Comparison of ENCODE assay signal across 8 cellular contexts in the genomic region with DNA sequence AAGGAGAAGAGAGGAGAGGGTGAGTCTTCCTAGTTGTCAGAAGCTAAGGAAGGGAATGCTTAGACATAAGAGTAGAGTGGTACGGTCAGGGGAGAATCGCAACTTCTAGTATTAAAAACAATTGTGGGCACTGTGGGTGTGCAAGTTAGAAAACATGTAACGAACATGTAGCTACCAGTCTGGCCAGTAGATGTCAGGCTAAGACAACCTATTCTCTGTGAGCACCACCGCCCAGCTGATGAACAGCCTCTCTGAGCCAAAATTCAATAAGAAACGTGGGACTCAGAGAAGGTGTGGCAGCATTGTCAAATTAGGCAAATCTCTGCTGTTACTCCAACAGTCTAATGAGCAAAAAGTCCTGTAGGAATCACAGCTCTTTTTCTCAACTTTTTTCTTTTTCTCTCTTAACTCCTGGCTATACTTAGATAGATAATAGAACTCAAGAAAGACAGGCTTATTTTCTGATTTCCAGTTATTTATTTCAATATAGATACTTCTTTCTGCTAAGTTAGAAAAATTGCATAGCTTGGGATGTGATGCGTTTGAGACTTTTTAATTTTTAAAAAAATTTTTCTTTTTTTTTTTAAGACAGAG.
DNase-seq lines count a peak whose midpoint lies in the region; ATAC-seq and TF ChIP-seq lines count a peak whose summit lies in the region.

No MANE protein-coding gene starts in this region.

- peak overlapping the region in 1 of 3 experiments; percentile 19 for H3K27ac Mint-ChIP-seq in nephron

- H3K9me3 Mint-ChIP-seq in nephron = no peaks in the 10 kb centered on the region

- DNase-seq in AML-193 (lab: John Stamatoyannopoulos, UW) = peak; percentile 87 to 91
- DNase-seq in HuH-7.5 (ENCODE audit: low spot score) = peak; percentile 42
- DNase-seq in OCI-M1 (lab: John Stamatoyannopoulos, UW) = peak; percentile 87
- peak; percentile 70 for DNase-seq in activated T-cell treated with anti-CD3 and anti-CD28 coated beads for 24 hours (ENCODE audit: low read depth)
- no peak for DNase-seq in esophagus squamous epithelium (lab: John Stamatoyannopoulos, UW)
- DNase-seq in stimulated activated naive CD8-positive, alpha-beta T cell treated with anti-CD3 and anti-CD28 coated beads, Interleukin-15, Interleukin-2, amounts not matched to agents 100 U/mL and 50 U/mL, for 24 hours = peak; percentile 69

- intact Hi-C loops in esophagus squamous epithelium (cut with DNase I) = loop anchor here (10.0 kb wide), 2 partner anchors 189 to 289 kb away; a partner anchor contains a TSS

- peaks cover 32% of the 10 kb centered on the region for H3K27me3 Mint-ChIP-seq in nephron (ENCODE audit: low read depth)

- no peak overlapping the region for H3K4me3 Mint-ChIP-seq in nephron

- H3K4me1 Mint-ChIP-seq in nephron = peaks cover 21% of the 10 kb centered on the region

- H3K36me3 ChIP-seq in esophagus squamous epithelium = no peaks in the 10 kb centered on the region

- TF ChIP-seq POLR2A in esophagus squamous epithelium (IDR thresholded peaks at IDR 0.05) = no peak

- H3K27ac ChIP-seq in esophagus squamous epithelium = peak overlapping the region in 3 of 4 donors; percentile 44 to 81 (median 66)

- no peak overlapping the region for H3K4me3 ChIP-seq in esophagus squamous epithelium

- H3K9me3 ChIP-seq in esophagus squamous epithelium = no peaks in the 10 kb centered on the region

- 7 to 8% methylated on average over 6 of the region's 6 CpGs for WGBS in esophagus squamous epithelium, 2 donors

- TF ChIP-seq CTCF in esophagus squamous epithelium (IDR thresholded peaks at IDR 0.05) (peak; percentile 54 to 89 (median 82)), nephron (IDR thresholded peaks at IDR 0.05; ENCODE audit: unreplicated experiment in 3 of 3) (peak; percentile 83 to 86 (median 86))

- no peaks in the 10 kb centered on the region for H3K36me3 Mint-ChIP-seq in nephron (ENCODE audit: low read depth)

- ATAC-seq in GM19043 (IDR thresholded peaks at IDR 0.05; ENCODE audit: low read depth, unreplicated experiment) = peak; percentile 77
- peak; percentile 74 for ATAC-seq in stimulated activated naive CD8-positive, alpha-beta T cell treated with anti-CD3 and anti-CD28 coated beads, Interleukin-15, Interleukin-2, amounts not matched to agents 100 U/mL and 50 U/mL, for 24 hours

- H3K27me3 ChIP-seq in esophagus squamous epithelium = peaks cover 0 to 13% (median 0%) of the 10 kb centered on the region in 4 donors

- peaks cover 0 to 22% (median 3%) of the 10 kb centered on the region in 3 donors for H3K4me1 ChIP-seq in esophagus squamous epithelium
